In genomic region chr11:34669458-34669857, GRCh38 we compare ENCODE assay signal across 2 cellular contexts.
TF ChIP-seq lines count a peak whose summit lies in the region.

No MANE protein-coding gene starts in this region.

TF ChIP-seq in HepG2, 621 proteins besides CTCF, POLR2A, EP300 and RAD21:
- TF ChIP-seq GLMP (CRISPR knock-in tag; IDR thresholded peaks at IDR 0.05; ENCODE audit: borderline replicate concordance) (no peak), ARID3A (IDR thresholded peaks at IDR 0.05; ENCODE audit: low read depth, low read length) (no peak), NFE2L2 (IDR thresholded peaks at IDR 0.05; ENCODE audit: low read length) (peak; percentile 34; the same call in 1 of the 2 replicates), MAFK (conservative IDR thresholded peaks at IDR 0.05 in 1 of 2, IDR thresholded peaks at IDR 0.05 in 1 of 2; ENCODE audit: low read length in 2 of 2) (0 out of 4 replicates have a peak, but pooled peaks of 1 of the 2 experiments have one; percentile 16)

TF ChIP-seq in GM23338, 12 proteins besides CTCF, POLR2A, EP300 and RAD21:
- TF ChIP-seq ZNF331 (CRISPR knock-in tag; IDR thresholded peaks at IDR 0.05; ENCODE audit: low read depth) (no peak), CREB1 (CRISPR knock-in tag; IDR thresholded peaks at IDR 0.05; ENCODE audit: low read depth) (no peak), JUNB (IDR thresholded peaks at IDR 0.05; ENCODE audit: unreplicated experiment) (no peak), ZNF462 (CRISPR knock-in tag; IDR thresholded peaks at IDR 0.05) (no peak), REST (IDR thresholded peaks at IDR 0.05; ENCODE audit: unreplicated experiment) (no peak), ZNF114 (CRISPR knock-in tag; IDR thresholded peaks at IDR 0.05) (no peak), EZH2 (IDR thresholded peaks at IDR 0.05; ENCODE audit: low read depth, unreplicated experiment) (no peak), STAT1 (IDR thresholded peaks at IDR 0.05; ENCODE audit: unreplicated experiment) (no peak), EZH2phosphoT487 (IDR thresholded peaks at IDR 0.05; ENCODE audit: unreplicated experiment) (no peak), ETS1 (IDR thresholded peaks at IDR 0.05) (no peak)
